ENCODE assay signal across 17 cellular contexts in the genomic region with DNA sequence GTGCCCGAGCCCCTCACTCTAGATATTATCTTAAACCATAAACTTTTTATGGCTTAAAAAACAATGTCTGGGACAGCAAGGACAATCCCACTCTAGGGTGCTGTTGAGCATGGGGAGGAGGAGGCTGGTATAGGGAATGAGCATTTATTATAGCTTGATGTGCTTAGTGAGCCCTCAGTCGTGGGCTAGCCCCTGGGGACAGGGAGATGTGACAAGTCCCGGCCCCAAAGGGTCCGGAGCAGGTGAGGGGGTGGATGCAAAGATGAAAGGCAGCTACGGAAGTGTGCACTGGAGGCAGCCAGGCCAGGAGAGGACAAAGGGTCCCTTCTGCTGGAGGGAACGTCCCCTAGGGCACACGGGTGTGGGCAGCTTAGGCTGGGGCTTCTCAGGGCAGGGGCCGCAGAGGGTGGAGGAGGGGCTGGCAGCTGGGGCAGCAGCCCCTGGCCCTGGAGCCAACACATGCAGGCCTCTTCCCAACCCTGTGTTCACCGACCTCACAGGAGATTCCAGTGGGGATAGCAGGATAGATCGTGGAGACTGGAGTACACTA.
DNase-seq lines count a peak whose midpoint lies in the region; ATAC-seq and TF ChIP-seq lines count a peak whose summit lies in the region.
"Had no signal": no experiment of that assay in that cellular context is flagged by ENCODE, and none has a peak within 500 bp of the region (broad histone marks: within the 10 kb centered on the region; RNA-seq: fewer than 3 reads in every experiment).

No MANE protein-coding gene starts in this region.

- H3K9me3 ChIP-seq in neuronal stem cell (replicated peaks in 1 of 2; ENCODE audit: control insufficient read depth in 2 of 2, insufficient read depth in 1 of 2, low read depth in 1 of 2, low read length in 2 of 2) (peaks cover 3 to 5% of the 10 kb centered on the region in 2 donors), PC-9 (ENCODE audit: insufficient read depth, low read depth) (no peaks in the 10 kb centered on the region)

- H3F3A ChIP-seq in PC-9 (ENCODE audit: insufficient read depth, low read depth): no peaks in the 10 kb centered on the region

- H3K4me3 Mint-ChIP-seq in type B pancreatic cell: no peak overlapping the region
- no peak overlapping the region for H3K4me3 Mint-ChIP-seq in stimulated activated memory B cell treated with anti-CD40 and anti-IgM and Interleukin-4, amounts not matched to agents 10 μg/mL and 1 μg/mL and 100 μg/mL, for 72 hours
- H3K4me3 Mint-ChIP-seq: B cell; CD8-positive, alpha-beta T cell; H9 had no signal

- intact Hi-C loops in cardiac septum (cut with DNase I): no loop called here
- intact Hi-C loops in left ventricle myocardium superior (cut with micrococcal nuclease): no loop called here
- intact Hi-C loops in PC-9 (cut with micrococcal nuclease; ENCODE audit: unreplicated experiment): no loop called here

- H2AK5ac ChIP-seq in neuronal stem cell (ENCODE audit: low read depth, low read length): peak overlapping the region; percentile 10

- CTCF ChIA-PET in PC-9 (lab: Charles Lee): no interaction called here

- no CpG with 5 or more reads among the region's 10 CpGs for WGBS in neuronal stem cell (ENCODE audit: extremely low coverage in 2 of 2, insufficient read length in 2 of 2, insufficient replicate concordance in 1 of 2), 2 donors

- no peaks in the 10 kb centered on the region for H3K9me2 ChIP-seq in PC-9 (ENCODE audit: insufficient read depth)

- H3K36me3 ChIP-seq in neuronal stem cell (replicated peaks in 1 of 2; ENCODE audit: control insufficient read depth in 2 of 2, insufficient read depth in 2 of 2, low read length in 2 of 2) (no peaks in the 10 kb centered on the region), PC-9 (ENCODE audit: low read depth) (no peaks in the 10 kb centered on the region)
- H3K36me3 ChIP-seq: BLaER1 treated with 17β-estradiol and CSF1 and Interleukin-3, amounts not matched to agents 10 nM and 100 nM had no signal

- no peak overlapping the region for H3K14ac ChIP-seq in neuronal stem cell (ENCODE audit: low read length)

- peak overlapping the region; percentile 89 for H3K18ac ChIP-seq in neuronal stem cell (ENCODE audit: low read length)

- peak overlapping the region; percentile 48 for H2BK12ac ChIP-seq in neuronal stem cell (ENCODE audit: low read length)

- no peak overlapping the region for H3K27ac Mint-ChIP-seq in type B pancreatic cell
- no peak overlapping the region for H3K27ac Mint-ChIP-seq in stimulated activated memory B cell treated with anti-CD40 and anti-IgM and Interleukin-4, amounts not matched to agents 10 μg/mL and 1 μg/mL and 100 μg/mL, for 72 hours
- H3K27ac Mint-ChIP-seq: B cell; CD8-positive, alpha-beta T cell; H9 had no signal

- H3K4me2 ChIP-seq in neuronal stem cell (ENCODE audit: insufficient read depth, low read length, poor library complexity, severe bottlenecking): no peak overlapping the region
- H3K4me2 ChIP-seq in PC-9: no peak overlapping the region
- H3K4me2 ChIP-seq: BLaER1 treated with 17β-estradiol and CSF1 and Interleukin-3, amounts not matched to agents 10 nM and 100 nM had no signal

- peaks cover 6% of the 10 kb centered on the region for H3K4me1 Mint-ChIP-seq in type B pancreatic cell (ENCODE audit: unreplicated experiment)
- H3K4me1 Mint-ChIP-seq in stimulated activated memory B cell treated with anti-CD40 and anti-IgM and Interleukin-4, amounts not matched to agents 10 μg/mL and 1 μg/mL and 100 μg/mL, for 72 hours: no peaks in the 10 kb centered on the region
- H3K4me1 Mint-ChIP-seq: B cell had no signal

- H2BK120ac ChIP-seq in neuronal stem cell (ENCODE audit: low read depth, low read length): peak overlapping the region; percentile 98

- peak overlapping the region; percentile 53 for H3K23ac ChIP-seq in neuronal stem cell (ENCODE audit: low read depth, low read length, poor library complexity)

- TF ChIP-seq CTCF in type B pancreatic cell (conservative IDR thresholded peaks at IDR 0.05) (no peak), PC-9 (conservative IDR thresholded peaks at IDR 0.05) (no peak)

- H3K79me2 ChIP-seq in PC-9 (ENCODE audit: low read depth): no peaks in the 10 kb centered on the region

- H3K9ac ChIP-seq in neuronal stem cell (ENCODE audit: low read depth, low read length, poor library complexity): no peak overlapping the region
- H3K9ac ChIP-seq: BLaER1 treated with 17β-estradiol and CSF1 and Interleukin-3, amounts not matched to agents 10 nM and 100 nM had no signal

- H3K9me3 Mint-ChIP-seq in type B pancreatic cell: peaks cover 5% of the 10 kb centered on the region
- peaks cover 18% of the 10 kb centered on the region for H3K9me3 Mint-ChIP-seq in stimulated activated memory B cell treated with anti-CD40 and anti-IgM and Interleukin-4, amounts not matched to agents 10 μg/mL and 1 μg/mL and 100 μg/mL, for 72 hours

- H3K27me3 ChIP-seq in neuronal stem cell (ENCODE audit: control insufficient read depth in 3 of 3, insufficient read depth in 3 of 3, low read depth in 1 of 3, low read length in 3 of 3) (peaks cover 0 to 2% (median 0%) of the 10 kb centered on the region in 3 experiments), PC-9 (ENCODE audit: insufficient read depth, low read depth) (peaks cover 91% of the 10 kb centered on the region)
- H3K27me3 ChIP-seq: BLaER1 treated with 17β-estradiol and CSF1 and Interleukin-3, amounts not matched to agents 10 nM and 100 nM had no signal

- peak overlapping the region; percentile 9 for H4K91ac ChIP-seq in neuronal stem cell (ENCODE audit: low read depth, low read length, poor library complexity)

- H3K27ac ChIP-seq in neuronal stem cell (replicated peaks; ENCODE audit: low read length) (no peak overlapping the region), PC-9 (no peak overlapping the region)
- H3K27ac ChIP-seq: BLaER1 treated with 17β-estradiol and CSF1 and Interleukin-3, amounts not matched to agents 10 nM and 100 nM; HL-60 had no signal

- H4K20me1 ChIP-seq in PC-9 (ENCODE audit: insufficient read depth): no peaks in the 10 kb centered on the region
- H4K20me1 ChIP-seq: BLaER1 treated with 17β-estradiol and CSF1 and Interleukin-3, amounts not matched to agents 10 nM and 100 nM had no signal

- no peak for ATAC-seq in left ventricle myocardium superior
- ATAC-seq in stimulated activated memory B cell treated with anti-CD40 and anti-IgM and Interleukin-4, amounts not matched to agents 10 μg/mL and 1 μg/mL and 100 μg/mL, for 72 hours: no peak
- ATAC-seq: CD8-positive, alpha-beta T cell had no signal

- H3K79me1 ChIP-seq in neuronal stem cell (ENCODE audit: low read depth, low read length): no peaks in the 10 kb centered on the region

- DNase-seq in cardiac septum (ENCODE audit: low spot score) (peak; percentile 58), left ventricle myocardium superior (no peak), islet precursor cell (peak; percentile 39), neuronal stem cell (ENCODE audit: low spot score) (no peak), type B pancreatic cell (ENCODE audit: extremely low spot score, unreplicated experiment) (peak; percentile 45), PC-9 (no peak)
- DNase-seq: CD8-positive, alpha-beta T cell; COR-L47; DMS 273 treated with DMSO at 0.1 percent for 48 hours; DMS53; DND-41; EL; H9 had no signal

- no peak overlapping the region for H3K4ac ChIP-seq in neuronal stem cell (ENCODE audit: low read length)

- peak overlapping the region; percentile 82 for H2BK15ac ChIP-seq in neuronal stem cell (ENCODE audit: low read length)

- no peak overlapping the region for H4K8ac ChIP-seq in neuronal stem cell (ENCODE audit: low read depth, low read length)

- no peaks in the 10 kb centered on the region for H3K36me3 Mint-ChIP-seq in type B pancreatic cell
- no peaks in the 10 kb centered on the region for H3K36me3 Mint-ChIP-seq in stimulated activated memory B cell treated with anti-CD40 and anti-IgM and Interleukin-4, amounts not matched to agents 10 μg/mL and 1 μg/mL and 100 μg/mL, for 72 hours
- H3K36me3 Mint-ChIP-seq: CD8-positive, alpha-beta T cell had no signal

- peaks cover 27% of the 10 kb centered on the region for H3K27me3 Mint-ChIP-seq in type B pancreatic cell
- peaks cover 32% of the 10 kb centered on the region for H3K27me3 Mint-ChIP-seq in stimulated activated memory B cell treated with anti-CD40 and anti-IgM and Interleukin-4, amounts not matched to agents 10 μg/mL and 1 μg/mL and 100 μg/mL, for 72 hours
- H3K27me3 Mint-ChIP-seq: B cell had no signal

- H2AFZ ChIP-seq in neuronal stem cell (ENCODE audit: low read length) (no peak overlapping the region), PC-9 (no peak overlapping the region)

- H3K4me1 ChIP-seq in neuronal stem cell (ENCODE audit: control insufficient read depth in 2 of 2, insufficient read depth in 1 of 2, low read depth in 1 of 2, low read length in 2 of 2) (peaks cover 0 to 21% of the 10 kb centered on the region in 2 donors), PC-9 (replicated peaks; ENCODE audit: insufficient read depth) (no peaks in the 10 kb centered on the region)
- H3K4me1 ChIP-seq: BLaER1 treated with 17β-estradiol and CSF1 and Interleukin-3, amounts not matched to agents 10 nM and 100 nM had no signal

- H3K4me3 ChIP-seq in neuronal stem cell (ENCODE audit: low read length in 2 of 2): no peak overlapping the region
- no peak overlapping the region for H3K4me3 ChIP-seq in PC-9
- H3K4me3 ChIP-seq: BLaER1 treated with 17β-estradiol and CSF1 and Interleukin-3, amounts not matched to agents 10 nM and 100 nM had no signal

- H2BK5ac ChIP-seq in neuronal stem cell (ENCODE audit: low read length): peak overlapping the region; percentile 91

- POLR2A ChIA-PET in PC-9 (lab: Charles Lee; ENCODE audit: unreplicated experiment): no interaction called here

- no TSS peak for BruUV-seq in PC-9 (replicated peaks; lab: Mats Ljungman, UMichigan)

Comparison
In these comparisons a context has a peak if more than half of its experiments do, and no peak if none do; other contexts are left out.
1. DNase-seq: peak in cardiac septum (single experiment), islet precursor cell (single experiment) and type B pancreatic cell (single experiment); none in left ventricle myocardium superior (single experiment), neuronal stem cell (single experiment) and PC-9 (0 of 2).